ENCODE assay signal across 12 cellular contexts in genomic region chr12:6333029-6333428, GRCh38. TPM values are rescaled to one million over a fixed set of nuclear protein-coding genes. Genes with fewer than 3 reads are reported as not detected.
DNase-seq lines count a peak whose midpoint lies in the region; ATAC-seq and TF ChIP-seq lines count a peak whose summit lies in the region.
"Had no signal": no experiment of that assay in that cellular context is flagged by ENCODE, and none has a peak within 500 bp of the region (broad histone marks: within the 10 kb centered on the region; RNA-seq: fewer than 3 reads in every experiment).

No MANE protein-coding gene starts in this region.

- no peak for TF ChIP-seq RAD21 in liver (IDR thresholded peaks at IDR 0.05)

- TF ChIP-seq EP300 in tibial nerve (IDR thresholded peaks at IDR 0.05), result no peak

- peaks cover 4 to 56% (median 37%) of the 10 kb centered on the region in 4 donors for H3K4me1 ChIP-seq in liver (ENCODE audit: control insufficient read depth in 4 of 4, insufficient read depth in 4 of 4, low read length in 3 of 4)
- H3K4me1 ChIP-seq in tibial nerve, result peaks cover 0 to 99% (median 72%) of the 10 kb centered on the region in 4 donors

- H3K4me3 ChIP-seq in liver (ENCODE audit: low read depth in 1 of 3, low read length in 3 of 3) (no peak overlapping the region), tibial nerve (no peak overlapping the region)
- H3K4me3 ChIP-seq: GM12878 had no signal

- TF ChIP-seq CTCF in liver (IDR thresholded peaks at IDR 0.05; ENCODE audit: low read depth, low read length, missing input control), result no peak
- no peak for TF ChIP-seq CTCF in tibial nerve (IDR thresholded peaks at IDR 0.05)

- 70% methylated on average over 9 of the region's 9 CpGs for WGBS in liver
- 65 to 76% methylated on average over 9 of the region's 9 CpGs for WGBS in tibial nerve, 2 donors

- peak; percentile 44 for DNase-seq in activated naive CD4-positive, alpha-beta T cell treated with anti-CD3 and anti-CD28 coated beads, Interleukin-2, amount 10 ng/mL, durations not matched to agents 7 days and 5 days
- DNase-seq in activated naive CD4-positive, alpha-beta T cell (lab: John Stamatoyannopoulos, UW), result no peak
- DNase-seq in activated T-helper 2 cell treated with anti-CD3 and anti-CD28 coated beads, Interferon-gamma antibody, Interleukin-2, Interleukin-4, amounts not matched to agents 10 μg/mL and 5 μg/mL and 100 μg/mL, durations not matched to agents 14 hours and 24 hours and 36 hours (ENCODE audit: low spot score), result no peak
- DNase-seq in tibial nerve (ENCODE audit: low spot score in 2 of 2) (no peak), NCI-H2107 (lab: John Stamatoyannopoulos, UW) (no peak)
- DNase-seq: activated CD4-positive, CD25-positive, alpha-beta regulatory T cell; NCI-H1092 had no signal

- H3K36me3 Mint-ChIP-seq in activated naive CD4-positive, alpha-beta T cell treated with anti-CD3 and anti-CD28 coated beads, Interleukin-2, amount 10 ng/mL, durations not matched to agents 7 days and 5 days, result peaks cover 56% of the 10 kb centered on the region
- H3K36me3 Mint-ChIP-seq in activated T-helper 2 cell treated with anti-CD3 and anti-CD28 coated beads, Interferon-gamma antibody, Interleukin-2, Interleukin-4, amounts not matched to agents 10 μg/mL and 5 μg/mL and 100 μg/mL, durations not matched to agents 14 hours and 24 hours and 36 hours (ENCODE audit: low read depth), result peaks cover 60% of the 10 kb centered on the region

- H3K4me1 Mint-ChIP-seq in activated naive CD4-positive, alpha-beta T cell treated with anti-CD3 and anti-CD28 coated beads, Interleukin-2, amount 10 ng/mL, durations not matched to agents 7 days and 5 days, result peaks cover 6% of the 10 kb centered on the region
- peaks cover 32% of the 10 kb centered on the region for H3K4me1 Mint-ChIP-seq in activated T-helper 2 cell treated with anti-CD3 and anti-CD28 coated beads, Interferon-gamma antibody, Interleukin-2, Interleukin-4, amounts not matched to agents 10 μg/mL and 5 μg/mL and 100 μg/mL, durations not matched to agents 14 hours and 24 hours and 36 hours (ENCODE audit: low read depth)

- intact Hi-C loops in activated T-helper 2 cell treated with anti-CD3 and anti-CD28 coated beads, Interferon-gamma antibody, Interleukin-2, Interleukin-4, amounts not matched to agents 10 μg/mL and 5 μg/mL and 100 μg/mL, durations not matched to agents 14 hours and 24 hours and 36 hours (cut with micrococcal nuclease), result no loop called here

- ATAC-seq in HG02884 (IDR thresholded peaks at IDR 0.05; ENCODE audit: unreplicated experiment), result no peak
- no peak for ATAC-seq in HG02970 (IDR thresholded peaks at IDR 0.05; ENCODE audit: low FRiP score, unreplicated experiment)
- ATAC-seq: GM12878 had no signal

- H3K4me3 Mint-ChIP-seq in activated naive CD4-positive, alpha-beta T cell treated with anti-CD3 and anti-CD28 coated beads, Interleukin-2, amount 10 ng/mL, durations not matched to agents 7 days and 5 days, result peak overlapping the region; percentile 6
- no peak overlapping the region for H3K4me3 Mint-ChIP-seq in activated T-helper 2 cell treated with anti-CD3 and anti-CD28 coated beads, Interferon-gamma antibody, Interleukin-2, Interleukin-4, amounts not matched to agents 10 μg/mL and 5 μg/mL and 100 μg/mL, durations not matched to agents 14 hours and 24 hours and 36 hours (ENCODE audit: low read depth)

- H3K27me3 ChIP-seq in liver (ENCODE audit: control insufficient read depth in 4 of 4, insufficient read depth in 4 of 4, low read length in 3 of 4) (no peaks in the 10 kb centered on the region), tibial nerve (no peaks in the 10 kb centered on the region)

- H3K9ac ChIP-seq in liver (ENCODE audit: low read depth in 1 of 2, low read length in 2 of 2), result no peak overlapping the region

- no peaks in the 10 kb centered on the region for H3K9me3 Mint-ChIP-seq in activated naive CD4-positive, alpha-beta T cell treated with anti-CD3 and anti-CD28 coated beads, Interleukin-2, amount 10 ng/mL, durations not matched to agents 7 days and 5 days
- H3K9me3 Mint-ChIP-seq in activated T-helper 2 cell treated with anti-CD3 and anti-CD28 coated beads, Interferon-gamma antibody, Interleukin-2, Interleukin-4, amounts not matched to agents 10 μg/mL and 5 μg/mL and 100 μg/mL, durations not matched to agents 14 hours and 24 hours and 36 hours, result no peaks in the 10 kb centered on the region

- CTCF ChIA-PET in activated naive CD4-positive, alpha-beta T cell treated with anti-CD3 and anti-CD28 coated beads, Interleukin-2, amount 10 ng/mL, durations not matched to agents 7 days and 5 days (lab: Charles Lee), result interaction anchor here (1.0 to 5.7 kb wide), 3 partner anchors 10 to 133 kb away, joined by 5 to 91 read pairs (median 10); no protein-coding TSS in a partner anchor

- H3K36me3 ChIP-seq in liver (ENCODE audit: control insufficient read depth in 4 of 4, insufficient read depth in 3 of 4, low read depth in 1 of 4, low read length in 3 of 4), result peaks cover 28 to 55% (median 49%) of the 10 kb centered on the region in 4 donors
- H3K36me3 ChIP-seq in tibial nerve, result peaks cover 5 to 67% (median 28%) of the 10 kb centered on the region in 3 donors

- peak overlapping the region; percentile 98 to 99 for H3K27ac ChIP-seq in liver (ENCODE audit: low read depth in 1 of 2, low read length in 2 of 2)
- peak overlapping the region in 3 of 4 donors; percentile 99 for H3K27ac ChIP-seq in tibial nerve
- H3K27ac ChIP-seq: C4-2B had no signal

- H3K27me3 Mint-ChIP-seq in activated naive CD4-positive, alpha-beta T cell treated with anti-CD3 and anti-CD28 coated beads, Interleukin-2, amount 10 ng/mL, durations not matched to agents 7 days and 5 days, result no peaks in the 10 kb centered on the region
- no peaks in the 10 kb centered on the region for H3K27me3 Mint-ChIP-seq in activated T-helper 2 cell treated with anti-CD3 and anti-CD28 coated beads, Interferon-gamma antibody, Interleukin-2, Interleukin-4, amounts not matched to agents 10 μg/mL and 5 μg/mL and 100 μg/mL, durations not matched to agents 14 hours and 24 hours and 36 hours (ENCODE audit: low read depth)

- no peak for TF ChIP-seq POLR2A in tibial nerve (IDR thresholded peaks at IDR 0.05)

- no peaks in the 10 kb centered on the region for H3K9me3 ChIP-seq in liver (ENCODE audit: control insufficient read depth in 4 of 4, low read length in 3 of 4)
- H3K9me3 ChIP-seq in tibial nerve, result no peaks in the 10 kb centered on the region

- peak overlapping the region; percentile 82 for H3K27ac Mint-ChIP-seq in activated naive CD4-positive, alpha-beta T cell treated with anti-CD3 and anti-CD28 coated beads, Interleukin-2, amount 10 ng/mL, durations not matched to agents 7 days and 5 days
- H3K27ac Mint-ChIP-seq in activated T-helper 2 cell treated with anti-CD3 and anti-CD28 coated beads, Interferon-gamma antibody, Interleukin-2, Interleukin-4, amounts not matched to agents 10 μg/mL and 5 μg/mL and 100 μg/mL, durations not matched to agents 14 hours and 24 hours and 36 hours, result peak overlapping the region; percentile 84

TF ChIP-seq in liver, 16 proteins besides CTCF, POLR2A, EP300 and RAD21:
- TF ChIP-seq REST (IDR thresholded peaks at IDR 0.05), result no peak

RNA-seq across cellular contexts. Expression of gene TNFRSF1A, which starts 8.8 kb away (rescaled TPM):
- 37.6 TPM in 2 replicates for total RNA-seq in activated T-helper 2 cell treated with anti-CD3 and anti-CD28 coated beads, Interferon-gamma antibody, Interleukin-2, Interleukin-4, amounts not matched to agents 10 μg/mL and 5 μg/mL and 100 μg/mL, durations not matched to agents 14 hours and 24 hours and 36 hours
- 100 to 1,000 TPM in 1 of 2 donors, 10 to 100 TPM in 1; 36.9 to 144 TPM for total RNA-seq in liver
- polyA plus RNA-seq in liver, result 100 to 1,000 TPM in 1 of 2 donors, 10 to 100 TPM in 1; 56.0 to 121 TPM
- 100 to 1,000 TPM; 196 to 437 (median 306) TPM for total RNA-seq in tibial nerve

RNA-seq across cellular contexts. Expression of gene PLEKHG6, which starts 22.5 kb away (rescaled TPM):
- total RNA-seq in activated T-helper 2 cell treated with anti-CD3 and anti-CD28 coated beads, Interferon-gamma antibody, Interleukin-2, Interleukin-4, amounts not matched to agents 10 μg/mL and 5 μg/mL and 100 μg/mL, durations not matched to agents 14 hours and 24 hours and 36 hours, result not detected in 2 replicates
- total RNA-seq in liver (1 to 10 TPM; 2.2 to 6.3 TPM), tibial nerve (10 to 100 TPM in 1 of 4 donors, 1 to 10 TPM in 2, not detected in 1; 2.9 to 15.3 (median 7.6) TPM)
- polyA plus RNA-seq in liver, result 1 to 10 TPM; 2.4 to 2.7 TPM

RNA-seq across cellular contexts. Expression of gene SCNN1A, which starts 42.3 kb away (rescaled TPM):
- total RNA-seq in activated T-helper 2 cell treated with anti-CD3 and anti-CD28 coated beads, Interferon-gamma antibody, Interleukin-2, Interleukin-4, amounts not matched to agents 10 μg/mL and 5 μg/mL and 100 μg/mL, durations not matched to agents 14 hours and 24 hours and 36 hours, result not detected in 2 replicates
- total RNA-seq in liver, result 1 to 10 TPM in 1 of 2 donors, under 1 TPM in 1; 0.47 to 7.7 TPM
- 1 to 10 TPM; 2.2 to 3.5 TPM for polyA plus RNA-seq in liver
- total RNA-seq in tibial nerve, result 10 to 100 TPM; 15.9 to 46.5 (median 18.8) TPM

RNA-seq across cellular contexts. Expression of gene LTBR, which starts 50.9 kb away (rescaled TPM):
- total RNA-seq in activated T-helper 2 cell treated with anti-CD3 and anti-CD28 coated beads, Interferon-gamma antibody, Interleukin-2, Interleukin-4, amounts not matched to agents 10 μg/mL and 5 μg/mL and 100 μg/mL, durations not matched to agents 14 hours and 24 hours and 36 hours, result 0.32 and 0.50 TPM in 2 replicates
- total RNA-seq in liver, result 10 to 100 TPM; 15.8 to 93.9 TPM
- 100 to 1,000 TPM in 1 of 2 donors, 10 to 100 TPM in 1; 84.1 to 138 TPM for polyA plus RNA-seq in liver
- 100 to 1,000 TPM; 119 to 234 (median 151) TPM for total RNA-seq in tibial nerve
